ENCODE assay signal across 8 cellular contexts in genomic region chr11:60924110-60924905, GRCh38. TPM values are rescaled to one million over a fixed set of nuclear protein-coding genes. Genes with fewer than 3 reads are reported as not detected.
DNase-seq lines count a peak whose midpoint lies in the region; ATAC-seq and TF ChIP-seq lines count a peak whose summit lies in the region.

Gene TMEM132A (plus strand): TSS chr11:60924460. CDS start chr11:60924634, 174 bp downstream.

- H3K9me3 Mint-ChIP-seq in endodermal cell, result no peaks in the 10 kb centered on the region
- H3K9me3 Mint-ChIP-seq in memory B cell, result no peaks in the 10 kb centered on the region

- H3K36me3 ChIP-seq in endodermal cell (ENCODE audit: control insufficient read depth, insufficient read depth, low read length), result peaks cover 46% of the 10 kb centered on the region
- H3K36me3 ChIP-seq in suprapubic skin, result peaks cover 35% of the 10 kb centered on the region

- H3K9ac ChIP-seq in endodermal cell (ENCODE audit: extremely low read depth, low read length, poor library complexity, severe bottlenecking), result peak within 1 kb of the TSS; percentile 62

- peaks cover 44% of the 10 kb centered on the region for H3K27me3 Mint-ChIP-seq in T-helper 17 cell
- H3K27me3 Mint-ChIP-seq in endodermal cell (ENCODE audit: insufficient read depth), result peaks cover 10% of the 10 kb centered on the region
- H3K27me3 Mint-ChIP-seq in memory B cell, result no peaks in the 10 kb centered on the region

- H3K27ac Mint-ChIP-seq in T-helper 17 cell (no peak within 1 kb of the TSS), endodermal cell (no peak within 1 kb of the TSS), memory B cell (peak within 1 kb of the TSS; percentile 61)

- H3K4me3 Mint-ChIP-seq in T-helper 17 cell (peak within 1 kb of the TSS; percentile 79), endodermal cell (peak within 1 kb of the TSS; percentile 76), memory B cell (peak within 1 kb of the TSS; percentile 74)

- no peaks in the 10 kb centered on the region for H3K9me3 ChIP-seq in T-helper 17 cell (ENCODE audit: control insufficient read depth, low read length, poor library complexity, severe bottlenecking)
- no peaks in the 10 kb centered on the region for H3K9me3 ChIP-seq in endodermal cell (ENCODE audit: control insufficient read depth, low read length)
- H3K9me3 ChIP-seq in suprapubic skin, result no peaks in the 10 kb centered on the region

- ATAC-seq in T-helper 17 cell, result peak; percentile 55
- peak; percentile 48 for ATAC-seq in memory B cell (ENCODE audit: low read depth)

- H3K27me3 ChIP-seq in endodermal cell (ENCODE audit: control insufficient read depth, insufficient read depth, low read length, poor library complexity, severe bottlenecking) (no peaks in the 10 kb centered on the region), suprapubic skin (peaks cover 7% of the 10 kb centered on the region)

- H3K36me3 Mint-ChIP-seq in T-helper 17 cell (ENCODE audit: low read depth) (peaks cover 9% of the 10 kb centered on the region), endodermal cell (ENCODE audit: low read depth) (peaks cover 51% of the 10 kb centered on the region), memory B cell (peaks cover 28% of the 10 kb centered on the region)

- peak; percentile 100 for DNase-seq in 8988T
- DNase-seq in M059J (ENCODE audit: low read depth), result peak; percentile 65
- DNase-seq in T-helper 17 cell, result no peak
- DNase-seq in endodermal cell, result peak; percentile 94
- DNase-seq in memory B cell (ENCODE audit: low spot score in 2 of 2), result no peak
- no peak for DNase-seq in suprapubic skin (ENCODE audit: low spot score in 2 of 2)
- DNase-seq in effector CD4-positive, alpha-beta T cell, result no peak

- 0 to 1% methylated on average over 10 to 69 of the region's 69 CpGs for WGBS in endodermal cell (ENCODE audit: insufficient coverage in 1 of 2, insufficient read length in 1 of 2), 2 experiments
- 8% methylated on average over 2 of the region's 69 CpGs for WGBS in suprapubic skin

- peaks cover 8% of the 10 kb centered on the region for H3K4me1 ChIP-seq in endodermal cell (ENCODE audit: control insufficient read depth, insufficient read depth, low read length)
- peaks cover 29% of the 10 kb centered on the region for H3K4me1 ChIP-seq in suprapubic skin

- peaks cover 10% of the 10 kb centered on the region for H3K4me1 Mint-ChIP-seq in T-helper 17 cell
- peaks cover 17% of the 10 kb centered on the region for H3K4me1 Mint-ChIP-seq in endodermal cell
- H3K4me1 Mint-ChIP-seq in memory B cell, result peaks cover 34% of the 10 kb centered on the region

- H3K27ac ChIP-seq in endodermal cell (ENCODE audit: low read depth, low read length) (peak within 1 kb of the TSS; percentile 78), suprapubic skin (no peak within 1 kb of the TSS)

- H3K4me3 ChIP-seq in GM08714 (ENCODE audit: low read length) (peak within 1 kb of the TSS; percentile 67; the same call in 1 of the 2 replicates), endodermal cell (ENCODE audit: low read length) (peak within 1 kb of the TSS; percentile 85), suprapubic skin (peak within 1 kb of the TSS; percentile 57)

- no peak for TF ChIP-seq EP300 in suprapubic skin (IDR thresholded peaks at IDR 0.05)

- no peak for TF ChIP-seq POLR2A in suprapubic skin (IDR thresholded peaks at IDR 0.05)

- peak; percentile 41 for TF ChIP-seq CTCF in endodermal cell (conservative IDR thresholded peaks at IDR 0.05)
- TF ChIP-seq CTCF in suprapubic skin (IDR thresholded peaks at IDR 0.05), result no peak

RNA-seq across cellular contexts. Expression of gene TMEM132A, which starts in this region (rescaled TPM):
- total RNA-seq in M059J (2014; rRNA removed; shearing (Covaris generic)), result 29.0 and 57.9 TPM in 2 replicates
- total RNA-seq in T-helper 17 cell (not detected), endodermal cell (100 to 1,000 TPM; 135 to 140 TPM), suprapubic skin (1 to 10 TPM; 7.5 to 9.6 (median 8.0) TPM)
- 230 TPM for polyA plus RNA-seq in endodermal cell (2013, experiment 1 of 2)
- 208 TPM for polyA plus RNA-seq in endodermal cell (2013, experiment 2 of 2)

Comparison
In these comparisons a context has a peak if more than half of its experiments do, and no peak if none do; other contexts are left out.
1. RNA of gene TMEM132A (total RNA-seq): 135 to 140 TPM in endodermal cell, 29.0 to 57.9 TPM in M059J and 7.5 to 9.6 TPM in suprapubic skin; not detected in T-helper 17 cell; every median in the first group is over 4 times any median in the second.
2. Peak in ATAC-seq in T-helper 17 cell; RNA of the gene not detected or under 1 TPM.
3. DNase-seq: peak in 8988T (single experiment), M059J (single experiment) and endodermal cell (single experiment); none in T-helper 17 cell (0 of 3), memory B cell (0 of 2), suprapubic skin (0 of 2) and effector CD4-positive, alpha-beta T cell (single experiment).
4. Peak in every context shown above with its lines, with median percentiles within 50 percentile points of each other: H3K4me3 ChIP-seq and H3K4me3 Mint-ChIP-seq.